ENCODE assay signal across 1 cellular context in the genomic region with DNA sequence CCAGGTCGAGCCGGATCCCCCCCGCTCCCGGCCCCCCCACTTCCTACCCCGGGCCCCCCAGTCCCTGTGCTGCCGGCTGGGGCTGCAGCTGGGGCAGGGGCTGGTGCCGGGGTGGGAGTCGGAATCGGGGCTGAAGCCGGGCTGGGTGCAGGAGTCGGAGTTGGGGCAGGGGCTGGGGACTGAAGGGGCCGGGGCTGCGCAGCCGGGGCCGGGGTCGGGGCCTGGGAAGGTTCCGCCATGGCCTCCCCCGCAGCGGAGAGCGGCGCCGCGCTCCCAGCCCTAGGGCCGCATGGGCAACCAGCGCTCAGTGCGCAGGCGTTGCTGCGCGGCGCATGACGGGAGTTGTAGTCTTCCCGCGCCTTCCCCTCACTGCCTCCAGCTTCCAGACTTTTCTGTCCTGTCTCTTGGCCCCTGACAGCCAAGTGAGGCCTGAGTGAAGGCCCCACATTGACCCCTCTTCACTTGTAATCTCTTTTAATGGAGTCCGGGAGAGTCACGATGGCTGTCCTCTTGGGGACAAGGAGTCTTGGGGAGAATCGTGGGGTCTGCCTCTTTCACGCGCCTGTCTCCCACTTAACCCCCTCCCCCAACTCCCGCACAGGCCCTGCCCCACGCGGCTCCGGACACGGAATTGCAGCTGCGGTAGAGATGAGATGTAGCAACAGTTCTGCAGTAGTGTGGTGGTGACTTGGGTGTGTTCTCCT.
A peak's percentile ranks its signal among the peaks of the same experiment; 100 is the strongest.
TF ChIP-seq lines count a peak whose summit lies in the region.

KAT2A (minus strand) TSS at position 302 of the 704 bp plus-strand sequence; CDS start at position 239, 63 bp downstream.

TF ChIP-seq in K562, 482 proteins besides CTCF, POLR2A, EP300 and RAD21 (continued from another document and continues in another):
- TF ChIP-seq CTCFL (IDR thresholded peaks at IDR 0.05; ENCODE audit: borderline replicate concordance, insufficient read depth, low read depth, low read length, poor library complexity, severe bottlenecking) (peak; percentile 41), PYGO2 (tag; IDR thresholded peaks at IDR 0.05) (no peak), HEY1 (CRISPR knock-in tag; IDR thresholded peaks at IDR 0.05; ENCODE audit: borderline replicate concordance) (no peak), THRAP3 (IDR thresholded peaks at IDR 0.05; ENCODE audit: borderline replicate concordance) (no peak), ELF2 (CRISPR knock-in tag; IDR thresholded peaks at IDR 0.05) (no peak), PCBP1 (IDR thresholded peaks at IDR 0.05; ENCODE audit: low read depth, low read length, poor library complexity, severe bottlenecking) (peak; percentile 42), HDAC1 (IDR thresholded peaks at IDR 0.05) (peak in 1 of 2 experiments; percentile 55; a peak in 1 of 4 replicates), MCM2 (IDR thresholded peaks at IDR 0.05; ENCODE audit: low read depth) (no peak), PHF20 (IDR thresholded peaks at IDR 0.05; ENCODE audit: partially characterized antibody) (peak; percentile 37), SAFB (IDR thresholded peaks at IDR 0.05; ENCODE audit: borderline replicate concordance, low read depth, low read length) (no peak), ZBTB2 (IDR thresholded peaks at IDR 0.05) (peak; percentile 89), HNRNPH1 (optimal IDR thresholded peaks at IDR 0.05; ENCODE audit: low read depth, low read length) (no peak), ZNF140 (CRISPR knock-in tag; IDR thresholded peaks at IDR 0.05) (no peak), RBBP5 (IDR thresholded peaks at IDR 0.05; ENCODE audit: borderline replicate concordance, insufficient read depth, low read length, poor library complexity, severe bottlenecking) (peak; percentile 52), NKRF (IDR thresholded peaks at IDR 0.05; ENCODE audit: borderline replicate concordance) (peak; percentile 40; the same call in 1 of the 2 replicates), ARNT (IDR thresholded peaks at IDR 0.05) (no peak), SIN3A (IDR thresholded peaks at IDR 0.05; ENCODE audit: borderline replicate concordance in 2 of 2, control insufficient read depth in 1 of 2, low read depth in 2 of 2, low read length in 2 of 2) (peak in 1 of 2 experiments; percentile 91; a peak in 1 of 4 replicates), NUFIP1 (IDR thresholded peaks at IDR 0.05; ENCODE audit: partially characterized antibody) (no peak), ZNF12 (CRISPR knock-in tag; IDR thresholded peaks at IDR 0.05) (no peak), ZNF79 (CRISPR knock-in tag; IDR thresholded peaks at IDR 0.05; ENCODE audit: low read depth) (no peak), MYC (IDR thresholded peaks at IDR 0.05; ENCODE audit: low read depth, low read length) (peak; percentile 98), MYC (CRISPR knock-in tag; IDR thresholded peaks at IDR 0.05; ENCODE audit: borderline replicate concordance, low read depth) (no peak), TBP (optimal IDR thresholded peaks at IDR 0.05; ENCODE audit: low read depth, low read length) (peak; percentile 46), ZNF431 (CRISPR knock-in tag; IDR thresholded peaks at IDR 0.05) (no peak), SAFB2 (IDR thresholded peaks at IDR 0.05; ENCODE audit: borderline replicate concordance, low read depth, low read length, severe bottlenecking) (no peak), ARID4B (CRISPR knock-in tag; IDR thresholded peaks at IDR 0.05) (no peak), SREBF1 (IDR thresholded peaks at IDR 0.05; ENCODE audit: borderline replicate concordance, low read depth, low read length) (no peak), ETS1 (conservative IDR thresholded peaks at IDR 0.05; ENCODE audit: control insufficient read depth, low read depth, low read length) (peak; percentile 93), E2F4 (CRISPR knock-in tag; IDR thresholded peaks at IDR 0.05; ENCODE audit: low read depth) (no peak), HNRNPUL1 (IDR thresholded peaks at IDR 0.05; ENCODE audit: low read length) (no peak), ZBTB7A (IDR thresholded peaks at IDR 0.05; ENCODE audit: borderline replicate concordance, control insufficient read depth, low read depth, low read length) (peak; percentile 32; the same call in 1 of the 2 replicates), MTA2 (IDR thresholded peaks at IDR 0.05; ENCODE audit: low read depth) (no peak), USF2 (CRISPR knock-in tag; IDR thresholded peaks at IDR 0.05) (no peak), MEIS2 (IDR thresholded peaks at IDR 0.05; ENCODE audit: partially characterized antibody) (peak; percentile 76), RBM39 (optimal IDR thresholded peaks at IDR 0.05; ENCODE audit: low read depth, low read length) (no peak), KDM4B (IDR thresholded peaks at IDR 0.05; ENCODE audit: borderline replicate concordance in 2 of 2, low read depth in 1 of 2) (no peak)
- TF ChIP-seq, protein P1, sequence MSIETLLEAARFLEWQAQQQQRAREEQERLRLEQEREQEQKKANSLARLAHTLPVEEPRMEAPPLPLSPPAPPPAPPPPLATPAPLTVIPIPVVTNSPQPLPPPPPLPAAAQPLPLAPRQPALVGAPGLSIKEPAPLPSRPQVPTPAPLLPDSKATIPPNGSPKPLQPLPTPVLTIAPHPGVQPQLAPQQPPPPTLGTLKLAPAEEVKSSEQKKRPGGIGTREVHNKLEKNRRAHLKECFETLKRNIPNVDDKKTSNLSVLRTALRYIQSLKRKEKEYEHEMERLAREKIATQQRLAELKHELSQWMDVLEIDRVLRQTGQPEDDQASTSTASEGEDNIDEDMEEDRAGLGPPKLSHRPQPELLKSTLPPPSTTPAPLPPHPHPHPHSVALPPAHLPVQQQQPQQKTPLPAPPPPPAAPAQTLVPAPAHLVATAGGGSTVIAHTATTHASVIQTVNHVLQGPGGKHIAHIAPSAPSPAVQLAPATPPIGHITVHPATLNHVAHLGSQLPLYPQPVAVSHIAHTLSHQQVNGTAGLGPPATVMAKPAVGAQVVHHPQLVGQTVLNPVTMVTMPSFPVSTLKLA (conservative IDR thresholded peaks at IDR 0.05) = peak; percentile 71 to 82; a peak in 3 of 4 replicates
- TF ChIP-seq, protein P2, sequence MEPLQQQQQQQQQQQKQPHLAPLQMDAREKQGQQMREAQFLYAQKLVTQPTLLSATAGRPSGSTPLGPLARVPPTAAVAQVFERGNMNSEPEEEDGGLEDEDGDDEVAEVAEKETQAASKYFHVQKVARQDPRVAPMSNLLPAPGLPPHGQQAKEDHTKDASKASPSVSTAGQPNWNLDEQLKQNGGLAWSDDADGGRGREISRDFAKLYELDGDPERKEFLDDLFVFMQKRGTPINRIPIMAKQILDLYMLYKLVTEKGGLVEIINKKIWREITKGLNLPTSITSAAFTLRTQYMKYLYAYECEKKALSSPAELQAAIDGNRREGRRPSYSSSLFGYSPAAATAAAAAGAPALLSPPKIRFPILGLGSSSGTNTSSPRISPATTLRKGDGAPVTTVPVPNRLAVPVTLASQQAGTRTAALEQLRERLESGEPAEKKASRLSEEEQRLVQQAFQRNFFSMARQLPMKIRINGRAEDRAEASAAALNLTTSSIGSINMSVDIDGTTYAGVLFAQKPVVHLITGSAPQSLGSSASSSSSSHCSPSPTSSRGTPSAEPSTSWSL (CRISPR knock-in tag; IDR thresholded peaks at IDR 0.05; ENCODE audit: borderline replicate concordance) = no peak
